ENCODE assay signal across 27 cellular contexts in the genomic region with DNA sequence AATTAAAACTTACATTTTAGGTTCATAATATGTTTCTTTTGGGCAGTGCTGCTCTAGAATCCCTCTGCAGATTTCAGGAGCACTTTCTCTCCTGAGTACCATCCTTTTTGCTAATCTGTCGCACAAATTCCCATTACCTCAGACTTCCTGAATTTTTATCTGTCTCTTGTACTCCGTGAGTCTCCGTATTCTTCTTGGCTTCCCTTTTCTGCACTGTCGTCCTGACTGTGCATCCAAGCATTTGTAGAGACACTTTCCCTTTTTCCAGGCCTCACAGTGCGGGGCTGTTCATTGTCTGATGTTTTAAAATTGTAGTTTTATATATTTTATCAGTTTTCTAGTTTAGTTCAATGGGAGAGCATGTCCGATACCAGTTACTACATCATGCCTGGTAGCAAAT.
"Had no signal": no experiment of that assay in that cellular context is flagged by ENCODE, and none has a peak within 500 bp of the region (broad histone marks: within the 10 kb centered on the region; RNA-seq: fewer than 3 reads in every experiment).

No MANE protein-coding gene starts in this region.

- H3K27ac ChIP-seq: breast epithelium, colonic mucosa, lower lobe of right lung, parathyroid adenoma, psoas muscle, tibial nerve had no signal

- H3K4me2 ChIP-seq: hepatocyte had no signal

- H3K4me3 Mint-ChIP-seq: activated CD8-positive, alpha-beta T cell treated with anti-CD3 and anti-CD28 coated beads for 36 hours; activated naive CD4-positive, alpha-beta T cell treated with anti-CD3 and anti-CD28 coated beads, Interleukin-2, amount 50 U/mL, for 24 hours; activated naive CD8-positive, alpha-beta T cell treated with anti-CD3 and anti-CD28 coated beads, Interleukin-2, amount 50 U/mL, for 24 hours; activated T-cell treated with anti-CD3 and anti-CD28 coated beads, Interleukin-2, amount 50 U/mL, for 4 hours; activated T-helper 17 cell treated with anti-CD3 and anti-CD28 coated beads, Interleukin-2, amount 50 U/mL, for 72 hours; neural crest cell; T-cell had no signal

- H3K27me3 Mint-ChIP-seq: activated CD8-positive, alpha-beta T cell treated with anti-CD3 and anti-CD28 coated beads for 36 hours; activated naive CD4-positive, alpha-beta T cell treated with anti-CD3 and anti-CD28 coated beads, Interleukin-2, amount 50 U/mL, for 24 hours; activated naive CD8-positive, alpha-beta T cell treated with anti-CD3 and anti-CD28 coated beads, Interleukin-2, amount 50 U/mL, for 24 hours; activated T-helper 17 cell treated with anti-CD3 and anti-CD28 coated beads, Interleukin-2, amount 50 U/mL, for 72 hours; naive thymus-derived CD8-positive, alpha-beta T cell; T-cell had no signal

- DNase-seq: activated CD4-positive, alpha-beta T cell treated with anti-CD3 and anti-CD28 coated beads for 1 hour; activated CD4-positive, alpha-beta T cell treated with anti-CD3 and anti-CD28 coated beads, Interleukin-2, amount 50 U/mL, for 1 hour; activated CD8-positive, alpha-beta T cell treated with anti-CD3 and anti-CD28 coated beads for 36 hours; activated naive CD8-positive, alpha-beta T cell treated with anti-CD3 and anti-CD28 coated beads, Interleukin-2, amount 50 U/mL, for 24 hours; activated T-cell treated with anti-CD3 and anti-CD28 coated beads, Interleukin-2, amount 50 U/mL, for 4 hours; amygdala; colonic mucosa; effector CD8-positive, alpha-beta T cell; glutamatergic neuron; islet precursor cell; lower lobe of right lung; mesenchymal stem cell; naive thymus-derived CD8-positive, alpha-beta T cell; nucleus accumbens; psoas muscle; stimulated activated CD4-positive, alpha-beta T cell treated with anti-CD3 and anti-CD28 coated beads, Interleukin-2, amount 100 ng/mL, for 48 hours; stimulated activated naive CD4-positive, alpha-beta T cell treated with Interleukin-2 at 50 U/mL for 16 hours; T-cell had no signal

- ATAC-seq: activated CD8-positive, alpha-beta T cell treated with anti-CD3 and anti-CD28 coated beads for 36 hours; activated naive CD8-positive, alpha-beta T cell treated with anti-CD3 and anti-CD28 coated beads, Interleukin-2, amount 50 U/mL, for 24 hours; activated T-cell treated with anti-CD3 and anti-CD28 coated beads, Interleukin-2, amount 50 U/mL, for 4 hours; activated T-helper 17 cell treated with anti-CD3 and anti-CD28 coated beads, Interleukin-2, amount 50 U/mL, for 72 hours; lower lobe of right lung; naive thymus-derived CD8-positive, alpha-beta T cell; T-cell had no signal

- H3K9ac ChIP-seq: parathyroid adenoma had no signal

- H3K27me3 ChIP-seq: breast epithelium, colonic mucosa, hepatocyte, tibial nerve had no signal

- H3K27ac Mint-ChIP-seq: activated CD8-positive, alpha-beta T cell treated with anti-CD3 and anti-CD28 coated beads for 36 hours; activated naive CD4-positive, alpha-beta T cell treated with anti-CD3 and anti-CD28 coated beads, Interleukin-2, amount 50 U/mL, for 24 hours; activated naive CD8-positive, alpha-beta T cell treated with anti-CD3 and anti-CD28 coated beads, Interleukin-2, amount 50 U/mL, for 24 hours; activated T-helper 17 cell treated with anti-CD3 and anti-CD28 coated beads, Interleukin-2, amount 50 U/mL, for 72 hours; T-cell had no signal

- H3K9me3 ChIP-seq: breast epithelium, colonic mucosa, lower lobe of right lung, psoas muscle had no signal

- FAIRE-seq: endometrium, frontal cortex had no signal

- H2AFZ ChIP-seq: hepatocyte, parathyroid adenoma had no signal

- H3K4me3 ChIP-seq: breast epithelium, colonic mucosa, hepatocyte, lower lobe of right lung, psoas muscle, tibial nerve had no signal

- H3K36me3 ChIP-seq: breast epithelium, colonic mucosa, lower lobe of right lung had no signal

- H3K4me1 ChIP-seq: breast epithelium, colonic mucosa had no signal
